ENCODE assay signal across 17 cellular contexts in the genomic region with DNA sequence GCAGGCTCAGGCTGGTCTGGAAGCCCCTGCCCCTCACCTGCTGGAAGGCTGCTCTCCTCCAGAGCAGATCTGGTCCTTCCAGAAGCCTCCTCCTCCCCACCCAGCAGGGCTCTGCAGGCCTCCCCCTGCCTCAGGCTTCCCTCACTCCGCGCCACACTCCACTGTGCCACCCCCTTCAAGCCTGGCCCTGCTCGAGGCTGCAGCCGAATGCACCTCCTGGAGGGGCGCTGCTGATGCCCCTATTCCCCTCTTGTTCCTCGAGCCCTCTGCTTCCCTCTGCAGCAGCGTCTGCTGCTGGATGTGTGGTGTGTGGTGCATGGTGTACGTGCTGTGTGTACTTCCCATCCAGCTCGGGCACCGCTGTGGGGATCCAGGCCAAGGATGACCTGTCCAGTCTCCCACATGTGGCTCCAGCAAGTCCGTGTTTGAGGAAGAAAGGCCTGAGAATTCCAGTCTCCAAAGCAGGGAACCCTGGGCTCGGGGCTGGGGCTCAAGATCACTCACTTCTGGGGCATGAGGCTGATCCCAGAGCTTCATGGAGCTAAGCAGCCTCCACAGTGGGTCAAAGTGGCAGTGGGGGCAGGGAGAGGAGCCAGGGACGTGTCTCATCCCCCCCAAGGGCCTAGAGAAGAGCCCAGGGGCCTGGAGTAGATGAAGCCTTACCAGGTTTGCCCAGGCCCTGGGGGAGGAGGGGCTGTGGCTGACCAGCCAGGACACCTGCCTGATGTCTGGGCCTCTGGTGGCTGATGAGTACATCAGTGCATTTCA.
DNase-seq lines count a peak whose midpoint lies in the region; ATAC-seq and TF ChIP-seq lines count a peak whose summit lies in the region.
"Had no signal": no experiment of that assay in that cellular context is flagged by ENCODE, and none has a peak within 500 bp of the region (broad histone marks: within the 10 kb centered on the region; RNA-seq: fewer than 3 reads in every experiment).

No MANE protein-coding gene starts in this region.

- H3K4me2 ChIP-seq in SK-N-SH (no peak overlapping the region), Karpas-422 (ENCODE audit: low read depth, low read length, poor library complexity, severe bottlenecking) (no peak overlapping the region)

- H3K4me3 Mint-ChIP-seq in osteocyte (ENCODE audit: unreplicated experiment): no peak overlapping the region
- H3K4me3 Mint-ChIP-seq: activated naive CD4-positive, alpha-beta T cell treated with anti-CD3 and anti-CD28 coated beads for 36 hours; immature natural killer cell; naive B cell had no signal

- no peak overlapping the region for H3K9ac ChIP-seq in SK-N-SH
- no peak overlapping the region for H3K9ac ChIP-seq in Karpas-422 (ENCODE audit: low read length)

- intact Hi-C loops in gastrocnemius medialis (cut with DNase I; ENCODE audit: low total_unique reads): no loop called here

- no peak for TF ChIP-seq CTCF in SK-N-SH (IDR thresholded peaks at IDR 0.05)
- no peak for TF ChIP-seq CTCF in coronary artery (IDR thresholded peaks at IDR 0.05)
- TF ChIP-seq CTCF in osteocyte (IDR thresholded peaks at IDR 0.05): no peak
- TF ChIP-seq CTCF in gastrocnemius medialis (IDR thresholded peaks at IDR 0.05 in 4 of 5, conservative IDR thresholded peaks at IDR 0.05 in 1 of 5): no peak

- DNase-seq in SK-N-SH: peak; percentile 63
- peak; percentile 82 for DNase-seq in Karpas-422
- peak; percentile 65 for DNase-seq in coronary artery (ENCODE audit: low spot score)
- DNase-seq in osteocyte (ENCODE audit: extremely low spot score, unreplicated experiment): peak; percentile 73
- no peak for DNase-seq in gastrocnemius medialis
- no peak for DNase-seq in globus pallidus (ENCODE audit: low spot score)
- DNase-seq: activated naive CD4-positive, alpha-beta T cell treated with anti-CD3 and anti-CD28 coated beads for 36 hours; DMS79; immature natural killer cell; KG1; naive B cell; NCI-H2107 had no signal

- H3K79me2 ChIP-seq in SK-N-SH (ENCODE audit: insufficient read depth) (no peaks in the 10 kb centered on the region), Karpas-422 (ENCODE audit: low read length) (no peaks in the 10 kb centered on the region)

- no peaks in the 10 kb centered on the region for H3K4me1 Mint-ChIP-seq in osteocyte (ENCODE audit: unreplicated experiment)
- H3K4me1 Mint-ChIP-seq: immature natural killer cell had no signal

- H3K27ac ChIP-seq in SK-N-SH (ENCODE audit: low read depth in 2 of 2, low read length in 1 of 2) (no peak overlapping the region; a peak in 1 of 4 replicates), Karpas-422 (ENCODE audit: low read length) (no peak overlapping the region), coronary artery (no peak overlapping the region), gastrocnemius medialis (no peak overlapping the region)
- H3K27ac ChIP-seq: Peyer's patch, skin epidermis, vagina had no signal

- H3K4me1 ChIP-seq in SK-N-SH (ENCODE audit: control insufficient read depth in 1 of 2, insufficient read depth in 2 of 2, low read depth in 1 of 2, low read length in 1 of 2): peaks cover 0 to 9% of the 10 kb centered on the region in 2 experiments; a peak in 1 of 4 replicates
- H3K4me1 ChIP-seq in Karpas-422 (ENCODE audit: low read length): peaks cover 13% of the 10 kb centered on the region
- H3K4me1 ChIP-seq in gastrocnemius medialis: no peaks in the 10 kb centered on the region
- H3K4me1 ChIP-seq: Peyer's patch, vagina had no signal

- no peaks in the 10 kb centered on the region for H3K27me3 Mint-ChIP-seq in osteocyte (ENCODE audit: unreplicated experiment)

- H3K36me3 ChIP-seq in SK-N-SH (replicated peaks in 1 of 2; ENCODE audit: control insufficient read depth in 1 of 2, insufficient read depth in 2 of 2, low read length in 1 of 2) (no peaks in the 10 kb centered on the region), Karpas-422 (ENCODE audit: insufficient read depth, low read length) (no peaks in the 10 kb centered on the region), gastrocnemius medialis (no peaks in the 10 kb centered on the region)
- H3K36me3 ChIP-seq: Peyer's patch, vagina had no signal

- WGBS in SK-N-SH (ENCODE audit: low lambda C conversion rate): 53% methylated on average over 7 of the region's 13 CpGs

- no peak for TF ChIP-seq POLR2A in gastrocnemius medialis (IDR thresholded peaks at IDR 0.05)

- H3K9me3 Mint-ChIP-seq in osteocyte (ENCODE audit: unreplicated experiment): peaks cover 13% of the 10 kb centered on the region

- H3K4me3 ChIP-seq in SK-N-SH (ENCODE audit: low read depth in 2 of 2, low read length in 1 of 2) (no peak overlapping the region), Karpas-422 (ENCODE audit: low read length) (no peak overlapping the region), coronary artery (no peak overlapping the region), gastrocnemius medialis (no peak overlapping the region)
- H3K4me3 ChIP-seq: Peyer's patch, skin epidermis, vagina had no signal

- in situ Hi-C loops in gastrocnemius medialis (cut with MboI; ENCODE audit: low sequenced_read_pairs in 4 of 4): no loop called here

- H3F3A ChIP-seq in SK-N-SH (replicated peaks; ENCODE audit: insufficient read depth): no peaks in the 10 kb centered on the region

- TF ChIP-seq RAD21 in SK-N-SH (IDR thresholded peaks at IDR 0.05; ENCODE audit: low read length): no peak

- H2AFZ ChIP-seq in SK-N-SH (ENCODE audit: low read depth) (no peak overlapping the region), Karpas-422 (ENCODE audit: low read length) (no peak overlapping the region)

- H4K20me1 ChIP-seq in SK-N-SH (ENCODE audit: insufficient read depth) (no peaks in the 10 kb centered on the region), Karpas-422 (ENCODE audit: insufficient read depth, low read depth, low read length) (no peaks in the 10 kb centered on the region)

- H3K9me3 ChIP-seq in SK-N-SH (no peaks in the 10 kb centered on the region), Karpas-422 (ENCODE audit: low read length) (no peaks in the 10 kb centered on the region), gastrocnemius medialis (peaks cover 0 to under 1% (median 0%) of the 10 kb centered on the region in 3 donors)
- H3K9me3 ChIP-seq: Peyer's patch, vagina had no signal

- ATAC-seq in SK-N-SH treated with all-trans-retinoic acid at 6 μM for 48 hours (no peak; the same call in 1 of the 3 replicates), gastrocnemius medialis (no peak), HG03280 (IDR thresholded peaks at IDR 0.05; ENCODE audit: unreplicated experiment) (no peak)

- no peaks in the 10 kb centered on the region for H3K27me3 ChIP-seq in SK-N-SH (ENCODE audit: insufficient read depth)
- H3K27me3 ChIP-seq in Karpas-422 (ENCODE audit: low read length): no peaks in the 10 kb centered on the region; the same call in 1 of the 2 replicates
- H3K27me3 ChIP-seq in gastrocnemius medialis: peaks cover 0 to 15% (median 8%) of the 10 kb centered on the region in 3 donors
- H3K27me3 ChIP-seq: Peyer's patch, vagina had no signal

- H3K27ac Mint-ChIP-seq in osteocyte (ENCODE audit: unreplicated experiment): no peak overlapping the region
- H3K27ac Mint-ChIP-seq: activated naive CD4-positive, alpha-beta T cell treated with anti-CD3 and anti-CD28 coated beads for 36 hours; naive B cell had no signal

- H3K9me2 ChIP-seq in SK-N-SH: no peaks in the 10 kb centered on the region
- no peaks in the 10 kb centered on the region for H3K9me2 ChIP-seq in Karpas-422 (replicated peaks; ENCODE audit: insufficient read depth, low read length)

- TF ChIP-seq EP300 in SK-N-SH (IDR thresholded peaks at IDR 0.05; ENCODE audit: borderline replicate concordance in 1 of 2, low read depth in 1 of 2, low read length in 1 of 2): no peak

- CTCF ChIA-PET in SK-N-SH (lab: Yijun Ruan, JAX): interaction anchor here (0.9 to 1.1 kb wide), 2 partner anchors 14 to 299 kb away, joined by 3 read pairs; no protein-coding TSS in a partner anchor

- no peaks in the 10 kb centered on the region for H3K36me3 Mint-ChIP-seq in osteocyte (ENCODE audit: unreplicated experiment)

- POLR2A ChIA-PET in SK-N-SH (lab: Yijun Ruan, JAX): interaction anchor here (0.8 kb wide), 1 partner anchor 19 kb away, joined by 3 read pairs; no protein-coding TSS in a partner anchor

TF ChIP-seq in SK-N-SH, 30 proteins besides CTCF, POLR2A, EP300 and RAD21:
- TF ChIP-seq, protein P1, sequence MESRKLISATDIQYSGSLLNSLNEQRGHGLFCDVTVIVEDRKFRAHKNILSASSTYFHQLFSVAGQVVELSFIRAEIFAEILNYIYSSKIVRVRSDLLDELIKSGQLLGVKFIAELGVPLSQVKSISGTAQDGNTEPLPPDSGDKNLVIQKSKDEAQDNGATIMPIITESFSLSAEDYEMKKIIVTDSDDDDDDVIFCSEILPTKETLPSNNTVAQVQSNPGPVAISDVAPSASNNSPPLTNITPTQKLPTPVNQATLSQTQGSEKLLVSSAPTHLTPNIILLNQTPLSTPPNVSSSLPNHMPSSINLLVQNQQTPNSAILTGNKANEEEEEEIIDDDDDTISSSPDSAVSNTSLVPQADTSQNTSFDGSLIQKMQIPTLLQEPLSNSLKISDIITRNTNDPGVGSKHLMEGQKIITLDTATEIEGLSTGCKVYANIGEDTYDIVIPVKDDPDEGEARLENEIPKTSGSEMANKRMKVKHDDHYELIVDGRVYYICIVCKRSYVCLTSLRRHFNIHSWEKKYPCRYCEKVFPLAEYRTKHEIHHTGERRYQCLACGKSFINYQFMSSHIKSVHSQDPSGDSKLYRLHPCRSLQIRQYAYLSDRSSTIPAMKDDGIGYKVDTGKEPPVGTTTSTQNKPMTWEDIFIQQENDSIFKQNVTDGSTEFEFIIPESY (IDR thresholded peaks at IDR 0.05; ENCODE audit: borderline replicate concordance, low read depth): no peak
- TF ChIP-seq CHD2 (IDR thresholded peaks at IDR 0.05; ENCODE audit: low read length, partially characterized antibody): no peak
TF ChIP-seq in SK-N-SH: peak in this region for 0.

TF ChIP-seq in SK-N-SH treated with all-trans-retinoic acid at 6 μM for 48 hours, 23 proteins besides CTCF, POLR2A, EP300 and RAD21 (continues in another document):
- TF ChIP-seq GLIS3 (CRISPR knock-in tag; IDR thresholded peaks at IDR 0.05): no peak
- no peak for TF ChIP-seq CREB5 (CRISPR knock-in tag; IDR thresholded peaks at IDR 0.05; ENCODE audit: low read depth)
- TF ChIP-seq ZNF8 (CRISPR knock-in tag; IDR thresholded peaks at IDR 0.05): no peak
- no peak for TF ChIP-seq TCF4 (CRISPR knock-in tag; IDR thresholded peaks at IDR 0.05; ENCODE audit: borderline replicate concordance)
- TF ChIP-seq ARNTL (CRISPR knock-in tag; IDR thresholded peaks at IDR 0.05; ENCODE audit: borderline replicate concordance, low read depth): no peak

Comparison
In these comparisons a context has a peak if more than half of its experiments do, and no peak if none do; other contexts are left out.
1. DNase-seq: peak in SK-N-SH (single experiment), Karpas-422 (single experiment), coronary artery (single experiment) and osteocyte (single experiment); none in gastrocnemius medialis (0 of 2) and globus pallidus (single experiment).